Comparison of ENCODE assay signal across 15 cellular contexts in genomic region chr19:43027061-43027460, GRCh38. TPM values are rescaled to one million over a fixed set of nuclear protein-coding genes. Genes with fewer than 3 reads are reported as not detected.
"Had no signal": no experiment of that assay in that cellular context is flagged by ENCODE, and none has a peak within 500 bp of the region (broad histone marks: within the 10 kb centered on the region; RNA-seq: fewer than 3 reads in every experiment).

No MANE protein-coding gene starts in this region.

RNA-seq across cellular contexts. Expression of gene PSG11, which starts 0.8 kb away (rescaled TPM):
- total RNA-seq: stomach, subcutaneous adipose tissue, suprapubic skin, temporal lobe, testis, thoracic aorta, thyroid gland, tibial nerve, transverse colon, upper lobe of left lung, upper lobe of right lung, ureter, urinary bladder, uterus, vagina had no signal
- polyA plus RNA-seq: stomach, urinary bladder had no signal

RNA-seq across cellular contexts. Expression of gene PSG2, which starts 55.4 kb away (rescaled TPM):
- total RNA-seq: stomach, subcutaneous adipose tissue, temporal lobe, testis, thoracic aorta, thyroid gland, tibial nerve, transverse colon, upper lobe of left lung, upper lobe of right lung, ureter, urinary bladder, uterus, vagina had no signal
- polyA plus RNA-seq: stomach, urinary bladder had no signal
